ENCODE assay signal across 6 cellular contexts in the genomic region with DNA sequence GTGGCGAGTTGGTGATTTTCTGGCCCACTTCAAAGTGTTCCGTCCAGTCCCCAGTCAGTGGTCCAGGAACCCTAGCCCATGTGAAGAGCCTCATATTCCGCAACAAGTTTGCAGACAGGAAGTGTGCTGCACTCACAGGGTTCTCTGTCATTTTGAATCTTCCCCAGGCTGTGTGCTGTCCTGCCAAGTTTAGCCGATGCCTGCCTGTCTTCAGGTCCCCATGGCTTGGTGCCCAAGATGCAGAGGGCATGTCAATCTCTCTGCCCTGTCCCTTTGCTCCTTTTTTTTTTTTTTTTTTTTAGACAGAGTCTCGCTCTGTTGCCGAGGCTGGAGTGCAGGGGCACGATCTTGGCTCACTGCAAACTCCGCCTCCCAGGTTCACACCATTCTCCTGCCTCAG.
"Had no signal": no experiment of that assay in that cellular context is flagged by ENCODE, and none has a peak within 500 bp of the region (broad histone marks: within the 10 kb centered on the region; RNA-seq: fewer than 3 reads in every experiment).

No MANE protein-coding gene starts in this region.

- DNase-seq: GOT3, H7, IMR-90 had no signal

- H3K4me3 ChIP-seq: HAP-1, K562 had no signal

- H3K36me3 ChIP-seq: HAP-1 had no signal

- H3K9me3 ChIP-seq: HAP-1 had no signal

- ATAC-seq: HCT116, K562 had no signal
